In genomic region chr17:49910858-49911204, GRCh38 we compare ENCODE assay signal across 1 cellular context.
TF ChIP-seq lines count a peak whose summit lies in the region.

No MANE protein-coding gene starts in this region.

TF ChIP-seq in HEK293T, 16 proteins besides CTCF, POLR2A, EP300 and RAD21:
- TF ChIP-seq PKNOX1 (IDR thresholded peaks at IDR 0.05) (no peak), CTBP1 (IDR thresholded peaks at IDR 0.05; ENCODE audit: borderline replicate concordance) (no peak), LEF1 (IDR thresholded peaks at IDR 0.05; ENCODE audit: borderline replicate concordance) (no peak), BHLHE40 (IDR thresholded peaks at IDR 0.05; ENCODE audit: borderline replicate concordance) (no peak), ARNT (IDR thresholded peaks at IDR 0.05) (no peak), TARDBP (IDR thresholded peaks at IDR 0.05) (no peak), SP1 (IDR thresholded peaks at IDR 0.05) (no peak), FOXA1 (IDR thresholded peaks at IDR 0.05) (no peak), ELF4 (IDR thresholded peaks at IDR 0.05) (no peak), FOXM1 (IDR thresholded peaks at IDR 0.05; ENCODE audit: borderline replicate concordance) (no peak), L3MBTL2 (conservative IDR thresholded peaks at IDR 0.05) (no peak), NFRKB (IDR thresholded peaks at IDR 0.05) (no peak), SUZ12 (IDR thresholded peaks at IDR 0.05) (no peak), FOXK2 (IDR thresholded peaks at IDR 0.05) (no peak), HDGF (IDR thresholded peaks at IDR 0.05; ENCODE audit: borderline replicate concordance) (no peak), ZNF384 (IDR thresholded peaks at IDR 0.05) (no peak)
TF ChIP-seq in HEK293T: peak in this region for 0.
